In genomic region chr13:74206855-74207254, GRCh38 we compare ENCODE assay signal across 27 cellular contexts.
"Had no signal": no experiment of that assay in that cellular context is flagged by ENCODE, and none has a peak within 500 bp of the region (broad histone marks: within the 10 kb centered on the region; RNA-seq: fewer than 3 reads in every experiment).

No MANE protein-coding gene starts in this region.

- H3K4me1 Mint-ChIP-seq: activated CD4-positive, alpha-beta memory T cell treated with anti-CD3 and anti-CD28 coated beads, Interleukin-2, amount 10 ng/mL, durations not matched to agents 7 days and 5 days; activated CD4-positive, alpha-beta T cell treated with anti-CD3 and anti-CD28 coated beads for 36 hours; activated T-helper 17 cell treated with anti-CD3 and anti-CD28 coated beads, Interleukin-2, amount 50 U/mL, for 72 hours; central memory CD8-positive, alpha-beta T cell had no signal

- H3K27ac ChIP-seq: WERI-Rb-1 had no signal

- H3K4me3 Mint-ChIP-seq: activated CD4-positive, alpha-beta memory T cell treated with anti-CD3 and anti-CD28 coated beads, Interleukin-2, amount 10 ng/mL, durations not matched to agents 7 days and 5 days; activated CD4-positive, alpha-beta T cell treated with anti-CD3 and anti-CD28 coated beads for 36 hours; activated naive CD4-positive, alpha-beta T cell treated with anti-CD3 and anti-CD28 coated beads for 36 hours; activated naive CD8-positive, alpha-beta T cell; activated T-helper 17 cell treated with anti-CD3 and anti-CD28 coated beads, Interleukin-2, amount 50 U/mL, for 72 hours; central memory CD8-positive, alpha-beta T cell; T-helper 2 cell treated with Interferon-gamma antibody and Interleukin-4, amounts not matched to agents 5 μg/mL and 100 μg/mL, for 36 hours had no signal

- ATAC-seq: activated CD4-positive, alpha-beta T cell treated with anti-CD3 and anti-CD28 coated beads for 36 hours; activated T-helper 17 cell treated with anti-CD3 and anti-CD28 coated beads, Interleukin-2, amount 50 U/mL, for 72 hours; Panc1; Right ventricle myocardium inferior had no signal

- H3K27me3 Mint-ChIP-seq: activated CD4-positive, alpha-beta T cell treated with anti-CD3 and anti-CD28 coated beads for 36 hours; activated naive CD8-positive, alpha-beta T cell; activated T-helper 17 cell treated with anti-CD3 and anti-CD28 coated beads, Interleukin-2, amount 50 U/mL, for 72 hours; central memory CD8-positive, alpha-beta T cell had no signal

- H3K27ac Mint-ChIP-seq: activated CD4-positive, alpha-beta memory T cell treated with anti-CD3 and anti-CD28 coated beads, Interleukin-2, amount 10 ng/mL, durations not matched to agents 7 days and 5 days; activated CD4-positive, alpha-beta T cell treated with anti-CD3 and anti-CD28 coated beads for 36 hours; activated naive CD4-positive, alpha-beta T cell treated with anti-CD3 and anti-CD28 coated beads for 36 hours; activated naive CD8-positive, alpha-beta T cell; activated T-helper 17 cell treated with anti-CD3 and anti-CD28 coated beads, Interleukin-2, amount 50 U/mL, for 72 hours; T-helper 2 cell treated with Interferon-gamma antibody and Interleukin-4, amounts not matched to agents 5 μg/mL and 100 μg/mL, for 36 hours had no signal

- H3K9me3 Mint-ChIP-seq: activated naive CD4-positive, alpha-beta T cell treated with anti-CD3 and anti-CD28 coated beads for 36 hours; activated T-helper 17 cell treated with anti-CD3 and anti-CD28 coated beads, Interleukin-2, amount 50 U/mL, for 72 hours; central memory CD8-positive, alpha-beta T cell had no signal

- H3K36me3 ChIP-seq: WERI-Rb-1 had no signal

- DNase-seq: activated CD4-positive, alpha-beta memory T cell treated with anti-CD3 and anti-CD28 coated beads, Interleukin-2, amount 10 ng/mL, durations not matched to agents 7 days and 5 days; activated CD4-positive, alpha-beta T cell treated with anti-CD3 and anti-CD28 coated beads for 36 hours; activated CD4-positive, alpha-beta T cell treated with anti-CD3 and anti-CD28 coated beads, Interleukin-2, amount 50 U/mL, for 1 hour; activated gamma-delta T cell; activated naive CD4-positive, alpha-beta T cell treated with anti-CD3 and anti-CD28 coated beads for 36 hours; activated T-cell treated with anti-CD3 and anti-CD28 coated beads for 4 hours; activated T-cell treated with anti-CD3 and anti-CD28 coated beads, Interleukin-2, amount 50 U/mL, for 48 hours; amygdala; MM.1S; NCI-H1105; NCI-H1436; NCI-H187; NCI-H2081 treated with DMSO at 0.1 percent for 48 hours; NCI-H2227 treated with DMSO at 0.1 percent for 48 hours; NCI-H446 treated with DMSO at 0.1 percent for 48 hours; NCI-H524 treated with DMSO at 0.1 percent for 48 hours; NCI-H82; OCI-M1; RPMI8226; SW 1271; WERI-Rb-1 had no signal
